Comparison of ENCODE assay signal across 18 cellular contexts in genomic region chr2:25690058-25690457, GRCh38. TPM values are rescaled to one million over a fixed set of nuclear protein-coding genes. Genes with fewer than 3 reads are reported as not detected.
A peak's percentile ranks its signal among the peaks of the same experiment; 100 is the strongest.
DNase-seq lines count a peak whose midpoint lies in the region; ATAC-seq and FAIRE-seq lines count a peak whose summit lies in the region.
"Had no signal": no experiment of that assay in that cellular context is flagged by ENCODE, and none has a peak within 500 bp of the region (broad histone marks: within the 10 kb centered on the region; RNA-seq: fewer than 3 reads in every experiment).

No MANE protein-coding gene starts in this region.

- no peak for FAIRE-seq in RCC 7860 (lab: Jason Lieb, UNC)
- FAIRE-seq: endothelial cell of umbilical vein, GM12878 had no signal

- CTCF ChIA-PET in activated CD4-positive, alpha-beta memory T cell treated with anti-CD3 and anti-CD28 coated beads, Interleukin-2, amount 10 ng/mL, durations not matched to agents 7 days and 5 days (lab: Charles Lee), result interaction anchor here (1.3 kb wide), 1 partner anchor 10 kb away, joined by 4 read pairs; no protein-coding TSS in a partner anchor

- POLR2A ChIA-PET in activated CD4-positive, alpha-beta memory T cell treated with anti-CD3 and anti-CD28 coated beads, Interleukin-2, amount 10 ng/mL, durations not matched to agents 7 days and 5 days (lab: Charles Lee), result no interaction called here

- no peak overlapping the region for H3K27ac Mint-ChIP-seq in activated CD4-positive, alpha-beta memory T cell treated with anti-CD3 and anti-CD28 coated beads, Interleukin-2, amount 10 ng/mL, durations not matched to agents 7 days and 5 days
- H3K27ac Mint-ChIP-seq: activated naive CD8-positive, alpha-beta T cell treated with anti-CD3 and anti-CD28 coated beads for 36 hours; B cell; naive thymus-derived CD4-positive, alpha-beta T cell had no signal

- H3K4me1 Mint-ChIP-seq in activated CD4-positive, alpha-beta memory T cell treated with anti-CD3 and anti-CD28 coated beads, Interleukin-2, amount 10 ng/mL, durations not matched to agents 7 days and 5 days, result no peaks in the 10 kb centered on the region
- H3K4me1 Mint-ChIP-seq: activated naive CD8-positive, alpha-beta T cell treated with anti-CD3 and anti-CD28 coated beads for 36 hours; B cell had no signal

- H3K9me3 Mint-ChIP-seq in activated CD4-positive, alpha-beta memory T cell treated with anti-CD3 and anti-CD28 coated beads, Interleukin-2, amount 10 ng/mL, durations not matched to agents 7 days and 5 days, result no peaks in the 10 kb centered on the region
- H3K9me3 Mint-ChIP-seq: activated naive CD8-positive, alpha-beta T cell treated with anti-CD3 and anti-CD28 coated beads for 36 hours had no signal

- no peaks in the 10 kb centered on the region for H3K36me3 Mint-ChIP-seq in activated CD4-positive, alpha-beta memory T cell treated with anti-CD3 and anti-CD28 coated beads, Interleukin-2, amount 10 ng/mL, durations not matched to agents 7 days and 5 days (ENCODE audit: low read depth)
- H3K36me3 Mint-ChIP-seq: activated naive CD8-positive, alpha-beta T cell treated with anti-CD3 and anti-CD28 coated beads for 36 hours; naive thymus-derived CD4-positive, alpha-beta T cell had no signal

- no peak for ATAC-seq in HG02678 (IDR thresholded peaks at IDR 0.05; ENCODE audit: unreplicated experiment)
- ATAC-seq: GM12878; left lobe of liver; naive thymus-derived CD4-positive, alpha-beta T cell had no signal

- H3K27me3 Mint-ChIP-seq in activated CD4-positive, alpha-beta memory T cell treated with anti-CD3 and anti-CD28 coated beads, Interleukin-2, amount 10 ng/mL, durations not matched to agents 7 days and 5 days, result peaks cover 6% of the 10 kb centered on the region

- no peak overlapping the region for H3K4me3 Mint-ChIP-seq in activated CD4-positive, alpha-beta memory T cell treated with anti-CD3 and anti-CD28 coated beads, Interleukin-2, amount 10 ng/mL, durations not matched to agents 7 days and 5 days
- H3K4me3 Mint-ChIP-seq: activated naive CD8-positive, alpha-beta T cell treated with anti-CD3 and anti-CD28 coated beads for 36 hours; B cell; naive thymus-derived CD4-positive, alpha-beta T cell had no signal

- DNase-seq in A172 (ENCODE audit: low spot score) (peak; percentile 64), EH (ENCODE audit: low read depth) (peak; percentile 84), RCC 7860 (ENCODE audit: low spot score) (peak; percentile 58), hepatic stellate cell (ENCODE audit: low spot score) (peak; percentile 68), cerebellar cortex (ENCODE audit: low spot score) (no peak), SK-N-DZ (ENCODE audit: low spot score) (no peak)
- DNase-seq in activated CD4-positive, alpha-beta memory T cell treated with anti-CD3 and anti-CD28 coated beads, Interleukin-2, amount 10 ng/mL, durations not matched to agents 7 days and 5 days, result no peak
- DNase-seq: activated naive CD8-positive, alpha-beta T cell treated with anti-CD3 and anti-CD28 coated beads for 36 hours; cerebellar nuclear complex; DMS79; naive thymus-derived CD4-positive, alpha-beta T cell; transverse colon; WERI-Rb-1 had no signal

RNA-seq across cellular contexts. Expression of gene DTNB, which starts 16.7 kb away (rescaled TPM):
- 7.7 and 11.1 TPM in 2 replicates for total RNA-seq in A172 (2014; rRNA removed; shearing (Covaris generic))
- 10 to 100 TPM; 27.0 to 29.8 TPM for total RNA-seq in activated CD4-positive, alpha-beta memory T cell treated with anti-CD3 and anti-CD28 coated beads, Interleukin-2, amount 10 ng/mL, durations not matched to agents 7 days and 5 days
- 12.9 and 13.8 TPM in 2 replicates for polyA plus RNA-seq in SK-N-DZ (2014; cell fraction: cytosol; rRNA removed)
- 13.7 and 15.6 TPM in 2 replicates for polyA plus RNA-seq in SK-N-DZ (2014; cell fraction: nucleus; rRNA removed)

Comparison
In these comparisons a context has a peak if more than half of its experiments do, and no peak if none do; other contexts are left out.
1. DNase-seq: peak in A172 (single experiment), EH (single experiment), RCC 7860 (single experiment) and hepatic stellate cell (single experiment); none in activated CD4-positive, alpha-beta memory T cell treated with anti-CD3 and anti-CD28 coated beads, Interleukin-2, amount 10 ng/mL, durations not matched to agents 7 days and 5 days (single experiment), cerebellar cortex (single experiment) and SK-N-DZ (single experiment).